Comparison of ENCODE assay signal across 12 cellular contexts in the genomic region with DNA sequence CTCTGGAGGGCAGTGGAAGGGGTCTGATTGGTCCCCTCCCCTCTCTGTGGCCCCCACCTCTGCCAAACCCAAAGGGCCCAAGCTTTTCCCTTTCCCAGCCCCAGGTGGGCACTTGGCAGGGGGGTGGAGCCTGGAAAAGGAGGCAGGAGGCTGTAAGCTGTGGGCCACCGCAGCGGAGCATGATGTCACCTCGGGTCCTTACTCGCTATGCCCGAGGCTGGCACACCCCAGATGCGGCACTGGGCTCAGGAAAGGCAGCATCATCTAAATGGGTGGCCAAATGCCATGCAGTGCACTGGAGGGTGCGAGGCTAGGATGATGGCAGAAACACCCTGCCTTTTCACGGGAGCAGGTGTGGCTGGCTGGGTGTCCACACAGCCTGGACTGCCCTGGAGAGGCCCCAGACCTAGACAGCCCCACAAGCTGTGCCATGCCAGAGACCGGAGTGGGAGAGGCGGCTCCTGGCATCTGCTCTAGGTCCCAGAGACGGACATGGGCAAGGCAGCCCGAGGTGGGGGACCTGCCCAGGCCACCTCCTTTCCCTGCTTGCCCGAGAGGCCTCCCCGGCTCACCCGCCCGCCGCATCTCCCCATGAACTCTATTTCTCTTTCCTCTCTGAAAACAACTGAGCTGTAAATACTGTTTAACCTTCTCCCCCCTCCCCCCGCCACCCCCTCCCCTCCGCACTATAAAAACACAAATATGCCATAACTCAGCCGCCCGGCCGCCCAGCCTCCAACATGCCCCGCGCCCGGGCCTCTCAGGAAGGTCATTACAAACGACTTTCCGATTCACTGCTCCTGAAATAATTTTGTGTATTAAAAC.
DNase-seq lines count a peak whose midpoint lies in the region; ATAC-seq and TF ChIP-seq lines count a peak whose summit lies in the region.
"Had no signal": no experiment of that assay in that cellular context is flagged by ENCODE, and none has a peak within 500 bp of the region (broad histone marks: within the 10 kb centered on the region; RNA-seq: fewer than 3 reads in every experiment).

No MANE protein-coding gene starts in this region.

- H3K4me3 ChIP-seq in gastroesophageal sphincter (no peak overlapping the region), muscle layer of colon (ENCODE audit: low read depth in 1 of 2, low read length in 2 of 2) (no peak overlapping the region), lower leg skin (ENCODE audit: low read depth, poor library complexity, severe bottlenecking) (no peak overlapping the region)

- TF ChIP-seq CTCF in gastroesophageal sphincter (IDR thresholded peaks at IDR 0.05) (no peak), lower leg skin (IDR thresholded peaks at IDR 0.05) (no peak)

- H3K9ac ChIP-seq in muscle layer of colon (ENCODE audit: low read length) = no peak overlapping the region

- no peak for TF ChIP-seq EP300 in gastroesophageal sphincter (IDR thresholded peaks at IDR 0.05)

- H3K27ac ChIP-seq in gastroesophageal sphincter = peak overlapping the region in 3 of 4 donors; percentile 90 to 95 (median 93)
- H3K27ac ChIP-seq in muscle layer of colon (ENCODE audit: low read depth, low read length) = peak overlapping the region; percentile 96

- WGBS in gastroesophageal sphincter (ENCODE audit: low coverage in 1 of 2), 2 donors = 30 to 62% methylated on average over 2 to 11 of the region's 27 CpGs
- 67 to 71% methylated on average over 24 to 26 of the region's 27 CpGs for WGBS in lower leg skin, 2 donors

- H3K27me3 ChIP-seq in gastroesophageal sphincter (no peaks in the 10 kb centered on the region), muscle layer of colon (ENCODE audit: control insufficient read depth in 1 of 2, insufficient read depth in 2 of 2, low read length in 2 of 2) (no peaks in the 10 kb centered on the region)

- H3K36me3 ChIP-seq in gastroesophageal sphincter (no peaks in the 10 kb centered on the region), muscle layer of colon (ENCODE audit: insufficient read depth, low read length) (no peaks in the 10 kb centered on the region)

- H3K4me1 ChIP-seq in gastroesophageal sphincter = peaks cover 0 to 100% (median 55%) of the 10 kb centered on the region in 3 donors
- peaks cover 90% of the 10 kb centered on the region for H3K4me1 ChIP-seq in muscle layer of colon (ENCODE audit: insufficient read depth, low read length)

- peak; percentile 53 to 77 for DNase-seq in SHP77 (lab: John Stamatoyannopoulos, UW)
- DNase-seq in SHP77 treated with DMSO at 0.1 percent for 48 hours (lab: John Stamatoyannopoulos, UW) = no peak
- DNase-seq in lower leg skin (ENCODE audit: low spot score in 2 of 2) = no peak
- DNase-seq in germinal center (ENCODE audit: low spot score) = no peak
- DNase-seq in GDM1 (lab: John Stamatoyannopoulos, UW) = no peak
- DNase-seq: activated CD4-positive, alpha-beta memory T cell treated with anti-CD3 and anti-CD28 coated beads for 36 hours; activated naive CD8-positive, alpha-beta T cell treated with anti-CD3 and anti-CD28 coated beads, Interleukin-2, amount 50 U/mL, for 24 hours; activated T-cell treated with anti-CD3 and anti-CD28 coated beads, Interleukin-2, amount 50 U/mL, for 48 hours; NCI-H187 had no signal

- TF ChIP-seq POLR2A in gastroesophageal sphincter (IDR thresholded peaks at IDR 0.05) (no peak), lower leg skin (IDR thresholded peaks at IDR 0.05) (no peak)

- intact Hi-C loops in lower leg skin (cut with DNase I; ENCODE audit: low total_unique reads) = no loop called here

- no peak for ATAC-seq in gastroesophageal sphincter
- ATAC-seq in HG02678 (IDR thresholded peaks at IDR 0.05; ENCODE audit: unreplicated experiment) = no peak
- ATAC-seq: activated naive CD8-positive, alpha-beta T cell treated with anti-CD3 and anti-CD28 coated beads, Interleukin-2, amount 50 U/mL, for 24 hours had no signal

- H3K9me3 ChIP-seq in gastroesophageal sphincter (no peaks in the 10 kb centered on the region), muscle layer of colon (ENCODE audit: low read length) (no peaks in the 10 kb centered on the region)

Comparison
In these comparisons a context has a peak if more than half of its experiments do, and no peak if none do; other contexts are left out.
1. DNase-seq: peak in SHP77 (2 of 2); none in SHP77 treated with DMSO at 0.1 percent for 48 hours (single experiment), lower leg skin (0 of 2), germinal center (single experiment) and GDM1 (single experiment).